Comparison of ENCODE assay signal across 20 cellular contexts in the genomic region with DNA sequence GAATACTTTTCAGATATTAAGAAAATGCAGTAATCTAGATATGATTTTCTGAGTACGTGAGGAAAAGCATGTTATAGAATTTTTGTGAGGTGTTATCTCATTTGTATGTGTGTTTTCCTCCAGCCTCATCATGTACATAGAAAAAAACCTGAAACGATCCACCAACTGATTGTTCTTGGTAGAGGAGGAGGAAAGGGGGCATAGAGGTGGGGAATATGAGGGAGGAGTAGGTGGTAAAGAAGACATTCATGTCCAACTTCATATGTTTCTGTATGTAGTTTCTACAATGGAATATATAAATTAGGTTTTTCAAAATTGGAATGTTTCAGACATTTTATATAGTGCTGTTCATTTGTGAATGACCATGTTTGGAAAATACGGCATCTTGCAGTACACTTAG.
DNase-seq lines count a peak whose midpoint lies in the region; ATAC-seq and TF ChIP-seq lines count a peak whose summit lies in the region.
"Had no signal": no experiment of that assay in that cellular context is flagged by ENCODE, and none has a peak within 500 bp of the region (broad histone marks: within the 10 kb centered on the region; RNA-seq: fewer than 3 reads in every experiment).

No MANE protein-coding gene starts in this region.

- POLR2A ChIA-PET in MCF 10A (lab: Yijun Ruan, JAX) = no interaction called here
- POLR2A ChIA-PET in activated CD4-positive, alpha-beta memory T cell treated with anti-CD3 and anti-CD28 coated beads, Interleukin-2, amount 10 ng/mL, durations not matched to agents 7 days and 5 days (lab: Charles Lee) = no interaction called here

- no peak overlapping the region for H2AFZ ChIP-seq in mammary epithelial cell (ENCODE audit: low read depth, low read length)
- H2AFZ ChIP-seq in neural progenitor cell (replicated peaks) = no peak overlapping the region

- in situ Hi-C loops in mammary epithelial cell (cut with MboI; ENCODE audit: low sequenced_read_pairs in 2 of 2) = no loop called here

- H3K4me2 ChIP-seq in mammary epithelial cell (ENCODE audit: insufficient read depth, low read depth, low read length) (no peak overlapping the region), neural progenitor cell (no peak overlapping the region)
- H3K4me2 ChIP-seq: A549; BLaER1 treated with 17β-estradiol and CSF1 and Interleukin-3, amounts not matched to agents 10 nM and 100 nM had no signal

- H3K36me3 Mint-ChIP-seq in MCF 10A (ENCODE audit: insufficient read depth, unreplicated experiment) = peaks cover 54% of the 10 kb centered on the region
- H3K36me3 Mint-ChIP-seq in neural progenitor cell = peaks cover 67% of the 10 kb centered on the region
- H3K36me3 Mint-ChIP-seq in activated CD4-positive, alpha-beta memory T cell treated with anti-CD3 and anti-CD28 coated beads, Interleukin-2, amount 10 ng/mL, durations not matched to agents 7 days and 5 days (ENCODE audit: low read depth) = peaks cover 76% of the 10 kb centered on the region

- no peaks in the 10 kb centered on the region for H3K79me2 ChIP-seq in mammary epithelial cell (ENCODE audit: insufficient read depth, low read length)
- peaks cover 58% of the 10 kb centered on the region for H3K79me2 ChIP-seq in neural progenitor cell (ENCODE audit: low read depth)

- peak overlapping the region; percentile 35 for H3K27ac Mint-ChIP-seq in MCF 10A (ENCODE audit: low read depth, unreplicated experiment)
- H3K27ac Mint-ChIP-seq in neural progenitor cell = no peak overlapping the region
- H3K27ac Mint-ChIP-seq in activated CD4-positive, alpha-beta memory T cell treated with anti-CD3 and anti-CD28 coated beads, Interleukin-2, amount 10 ng/mL, durations not matched to agents 7 days and 5 days = no peak overlapping the region
- H3K27ac Mint-ChIP-seq: B cell; CD4-positive, alpha-beta T cell; CD8-positive, alpha-beta T cell had no signal

- no peak for DNase-seq in MCF 10A (ENCODE audit: unreplicated experiment)
- no peak for DNase-seq in mammary epithelial cell
- DNase-seq in neural progenitor cell (ENCODE audit: low spot score) = no peak
- DNase-seq in NCI-H2227 (lab: John Stamatoyannopoulos, UW; ENCODE audit: unreplicated experiment) = no peak
- no peak for DNase-seq in activated CD4-positive, alpha-beta memory T cell treated with anti-CD3 and anti-CD28 coated beads, Interleukin-2, amount 10 ng/mL, durations not matched to agents 7 days and 5 days
- DNase-seq: 8988T; AML-193; Caco-2; Calu3; CD4-positive, alpha-beta T cell; CD8-positive, alpha-beta T cell; DMS79 treated with DMSO at 0.1 percent for 48 hours; GF-D8 had no signal

- intact Hi-C loops in MCF 10A (cut with micrococcal nuclease) = no loop called here
- intact Hi-C loops in mammary epithelial cell (cut with micrococcal nuclease) = no loop called here

- no peak for ATAC-seq in HG03175 (IDR thresholded peaks at IDR 0.05; ENCODE audit: unreplicated experiment)
- ATAC-seq: A549; CD8-positive, alpha-beta T cell had no signal

- no peak overlapping the region for H3K4me3 Mint-ChIP-seq in MCF 10A (ENCODE audit: unreplicated experiment)
- H3K4me3 Mint-ChIP-seq in neural progenitor cell = no peak overlapping the region
- no peak overlapping the region for H3K4me3 Mint-ChIP-seq in activated CD4-positive, alpha-beta memory T cell treated with anti-CD3 and anti-CD28 coated beads, Interleukin-2, amount 10 ng/mL, durations not matched to agents 7 days and 5 days
- H3K4me3 Mint-ChIP-seq: B cell; CD4-positive, alpha-beta T cell; CD8-positive, alpha-beta T cell had no signal

- H3K4me1 Mint-ChIP-seq in MCF 10A (ENCODE audit: insufficient read depth, unreplicated experiment) (no peaks in the 10 kb centered on the region), neural progenitor cell (no peaks in the 10 kb centered on the region)
- H3K4me1 Mint-ChIP-seq in activated CD4-positive, alpha-beta memory T cell treated with anti-CD3 and anti-CD28 coated beads, Interleukin-2, amount 10 ng/mL, durations not matched to agents 7 days and 5 days = no peaks in the 10 kb centered on the region
- H3K4me1 Mint-ChIP-seq: B cell had no signal

- BruUV-seq in MCF 10A (replicated peaks; lab: Mats Ljungman, UMichigan) = no TSS peak
- BruUV-seq in mammary epithelial cell (replicated peaks; lab: Mats Ljungman, UMichigan) = no TSS peak

- H3K4me3 ChIP-seq in mammary epithelial cell (replicated peaks in 1 of 3; ENCODE audit: insufficient read depth in 1 of 3, low read depth in 2 of 3, low read length in 3 of 3) = no peak overlapping the region
- no peak overlapping the region for H3K4me3 ChIP-seq in neural progenitor cell
- H3K4me3 ChIP-seq: A549; BLaER1 treated with 17β-estradiol and CSF1 and Interleukin-3, amounts not matched to agents 10 nM and 100 nM had no signal

- H3K4me1 ChIP-seq in mammary epithelial cell (ENCODE audit: insufficient read depth, low read length) = no peaks in the 10 kb centered on the region
- H3K4me1 ChIP-seq in neural progenitor cell = peaks cover 4% of the 10 kb centered on the region
- H3K4me1 ChIP-seq: A549; BLaER1 treated with 17β-estradiol and CSF1 and Interleukin-3, amounts not matched to agents 10 nM and 100 nM; Caco-2 had no signal

- peaks cover 16% of the 10 kb centered on the region for H3K9me3 Mint-ChIP-seq in MCF 10A (ENCODE audit: unreplicated experiment)
- peaks cover 10% of the 10 kb centered on the region for H3K9me3 Mint-ChIP-seq in neural progenitor cell
- peaks cover 19% of the 10 kb centered on the region for H3K9me3 Mint-ChIP-seq in activated CD4-positive, alpha-beta memory T cell treated with anti-CD3 and anti-CD28 coated beads, Interleukin-2, amount 10 ng/mL, durations not matched to agents 7 days and 5 days

- no peaks in the 10 kb centered on the region for H3K27me3 Mint-ChIP-seq in MCF 10A (ENCODE audit: insufficient read depth, unreplicated experiment)
- no peaks in the 10 kb centered on the region for H3K27me3 Mint-ChIP-seq in neural progenitor cell (ENCODE audit: insufficient read depth, low read depth)
- no peaks in the 10 kb centered on the region for H3K27me3 Mint-ChIP-seq in activated CD4-positive, alpha-beta memory T cell treated with anti-CD3 and anti-CD28 coated beads, Interleukin-2, amount 10 ng/mL, durations not matched to agents 7 days and 5 days
- H3K27me3 Mint-ChIP-seq: B cell; CD4-positive, alpha-beta T cell had no signal

- dilution Hi-C loops in mammary epithelial cell (cut with HindIII; ENCODE audit: low sequenced_read_pairs) = no loop called here

- WGBS in mammary epithelial cell (ENCODE audit: low coverage, missing lambda C conversion rate) = 96% methylated on average over 3 of the region's 3 CpGs

- H4K20me1 ChIP-seq in mammary epithelial cell (ENCODE audit: insufficient read depth, low read length) = no peaks in the 10 kb centered on the region
- H4K20me1 ChIP-seq in neural progenitor cell (ENCODE audit: low read depth) = no peaks in the 10 kb centered on the region
- H4K20me1 ChIP-seq: BLaER1 treated with 17β-estradiol and CSF1 and Interleukin-3, amounts not matched to agents 10 nM and 100 nM had no signal

- H3K27me3 ChIP-seq in mammary epithelial cell (ENCODE audit: insufficient read depth, low read length) = no peaks in the 10 kb centered on the region
- H3K27me3 ChIP-seq in neural progenitor cell = no peaks in the 10 kb centered on the region
- H3K27me3 ChIP-seq: BLaER1 treated with 17β-estradiol and CSF1 and Interleukin-3, amounts not matched to agents 10 nM and 100 nM had no signal

- H3K9me3 ChIP-seq in mammary epithelial cell (replicated peaks; ENCODE audit: insufficient read depth, low read length) (peaks cover 14% of the 10 kb centered on the region), neural progenitor cell (ENCODE audit: low read depth) (no peaks in the 10 kb centered on the region)

- peaks cover 63% of the 10 kb centered on the region for H3F3A ChIP-seq in neural progenitor cell (ENCODE audit: low read depth)

- H3K27ac ChIP-seq in mammary epithelial cell (ENCODE audit: insufficient read depth, low read depth, low read length) (no peak overlapping the region), 22Rv1 (peak overlapping the region; percentile 22; the same call in 1 of the 2 replicates), VCaP (peak overlapping the region; percentile 43; the same call in 1 of the 2 replicates), neural progenitor cell (peak overlapping the region; percentile 51)
- H3K27ac ChIP-seq: A549; BLaER1 treated with 17β-estradiol and CSF1 and Interleukin-3, amounts not matched to agents 10 nM and 100 nM; C4-2B had no signal

- H3K9ac ChIP-seq in mammary epithelial cell (ENCODE audit: insufficient read depth, low read length) (no peak overlapping the region), neural progenitor cell (no peak overlapping the region)
- H3K9ac ChIP-seq: BLaER1 treated with 17β-estradiol and CSF1 and Interleukin-3, amounts not matched to agents 10 nM and 100 nM had no signal

- TF ChIP-seq CTCF in MCF 10A (IDR thresholded peaks at IDR 0.05; ENCODE audit: unreplicated experiment) = no peak
- TF ChIP-seq CTCF in mammary epithelial cell (conservative IDR thresholded peaks at IDR 0.05 in 1 of 2, IDR thresholded peaks at IDR 0.05 in 1 of 2; ENCODE audit: extremely low read depth in 1 of 2, insufficient read depth in 1 of 2, low read depth in 1 of 2, low read length in 2 of 2) = no peak
- TF ChIP-seq CTCF in 22Rv1 (IDR thresholded peaks at IDR 0.05) = no peak
- TF ChIP-seq CTCF in VCaP (conservative IDR thresholded peaks at IDR 0.05) = no peak
- TF ChIP-seq CTCF in neural progenitor cell (IDR thresholded peaks at IDR 0.05) = no peak

- H3K36me3 ChIP-seq in mammary epithelial cell (ENCODE audit: insufficient read depth, low read length) (peaks cover 16% of the 10 kb centered on the region), neural progenitor cell (peaks cover 81% of the 10 kb centered on the region)

- CTCF ChIA-PET in MCF 10A (lab: Yijun Ruan, JAX) = no interaction called here
- CTCF ChIA-PET in mammary epithelial cell (lab: Charles Lee; ENCODE audit: low non-redundant PET) = no interaction called here
- CTCF ChIA-PET in activated CD4-positive, alpha-beta memory T cell treated with anti-CD3 and anti-CD28 coated beads, Interleukin-2, amount 10 ng/mL, durations not matched to agents 7 days and 5 days (lab: Charles Lee) = no interaction called here
